ENCODE assay signal across 9 cellular contexts in the genomic region with DNA sequence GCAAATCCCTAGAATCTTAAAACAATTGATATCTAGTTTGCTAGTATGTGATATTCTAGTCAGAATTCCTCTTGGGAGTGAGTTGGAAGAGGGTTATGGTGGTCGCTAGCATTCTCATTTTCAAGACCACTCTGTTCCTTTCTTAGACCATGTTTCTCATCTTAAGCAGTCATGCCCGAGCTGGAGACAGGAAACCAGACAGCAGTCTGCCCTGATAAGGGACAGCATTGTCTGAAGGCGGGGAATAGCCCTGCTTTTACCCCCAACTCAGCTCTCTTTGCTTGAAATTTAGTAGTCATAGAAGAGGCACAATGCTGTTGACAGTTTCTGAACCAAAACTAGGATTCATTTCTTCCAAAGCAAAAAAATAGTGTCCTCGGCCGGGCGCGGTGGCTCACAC. TPM values are rescaled to one million over a fixed set of nuclear protein-coding genes. Genes with fewer than 3 reads are reported as not detected.
DNase-seq lines count a peak whose midpoint lies in the region; ATAC-seq and TF ChIP-seq lines count a peak whose summit lies in the region.
"Had no signal": no experiment of that assay in that cellular context is flagged by ENCODE, and none has a peak within 500 bp of the region (broad histone marks: within the 10 kb centered on the region; RNA-seq: fewer than 3 reads in every experiment).

No MANE protein-coding gene starts in this region.

- peaks cover 72 to 76% of the 10 kb centered on the region in 2 donors for H3K4me1 ChIP-seq in thyroid gland

- peak overlapping the region in 1 of 2 donors; percentile 70 for H3K4me3 Mint-ChIP-seq in activated T-cell treated with anti-CD3 and anti-CD28 coated beads, Interleukin-2, amount 50 U/mL, for 72 hours
- peak overlapping the region; percentile 36 for H3K4me3 Mint-ChIP-seq in mesothelial cell of epicardium

- H3K27ac Mint-ChIP-seq in activated T-cell treated with anti-CD3 and anti-CD28 coated beads, Interleukin-2, amount 50 U/mL, for 72 hours = peak overlapping the region; percentile 79
- peak overlapping the region; percentile 87 for H3K27ac Mint-ChIP-seq in mesothelial cell of epicardium

- H3K27me3 ChIP-seq in thyroid gland = no peaks in the 10 kb centered on the region

- H3K4me1 Mint-ChIP-seq in activated T-cell treated with anti-CD3 and anti-CD28 coated beads, Interleukin-2, amount 50 U/mL, for 72 hours (ENCODE audit: low read depth) = peaks cover 87% of the 10 kb centered on the region
- H3K4me1 Mint-ChIP-seq in mesothelial cell of epicardium = peaks cover 86% of the 10 kb centered on the region

- ATAC-seq in activated T-cell treated with anti-CD3 and anti-CD28 coated beads, Interleukin-2, amount 50 U/mL, for 72 hours (replicated peaks in 1 of 2) = no peak

- no peaks in the 10 kb centered on the region for H3K27me3 Mint-ChIP-seq in activated T-cell treated with anti-CD3 and anti-CD28 coated beads, Interleukin-2, amount 50 U/mL, for 72 hours (ENCODE audit: low read depth)
- no peaks in the 10 kb centered on the region for H3K27me3 Mint-ChIP-seq in mesothelial cell of epicardium (ENCODE audit: low read depth)

- no peaks in the 10 kb centered on the region for H3K9me3 Mint-ChIP-seq in activated T-cell treated with anti-CD3 and anti-CD28 coated beads, Interleukin-2, amount 50 U/mL, for 72 hours
- H3K9me3 Mint-ChIP-seq in mesothelial cell of epicardium = no peaks in the 10 kb centered on the region

- 75 to 81% methylated on average over 7 of the region's 7 CpGs for WGBS in thyroid gland, 2 donors

- no peak for TF ChIP-seq CTCF in mesothelial cell of epicardium (IDR thresholded peaks at IDR 0.05; ENCODE audit: unreplicated experiment)
- no peak for TF ChIP-seq CTCF in thyroid gland (IDR thresholded peaks at IDR 0.05)

- DNase-seq in activated T-cell treated with anti-CD3 and anti-CD28 coated beads, Interleukin-2, amount 50 U/mL, for 72 hours = no peak
- no peak for DNase-seq in activated T-cell treated with anti-CD3 and anti-CD28 coated beads, Interleukin-2, amount 50 U/mL, for 1 hour
- DNase-seq in caudate nucleus (lab: John Stamatoyannopoulos, UW) (no peak), mesothelial cell of epicardium (ENCODE audit: low spot score in 2 of 2, unreplicated experiment in 2 of 2) (no peak), thyroid gland (no peak), ACHN (no peak), HuH-7.5 (ENCODE audit: low spot score) (no peak), NOMO-1 (lab: John Stamatoyannopoulos, UW; ENCODE audit: unreplicated experiment in 2 of 2) (no peak)
- DNase-seq: head of caudate nucleus had no signal

- in situ Hi-C loops in ACHN (cut with HindIII; ENCODE audit: low pct_ligation_motif_present, low pct_unique_long_range_greater_than_20kb, low sequenced_read_pairs) = no loop called here

- H3K9me3 ChIP-seq in thyroid gland = no peaks in the 10 kb centered on the region

- peak overlapping the region; percentile 80 for H3K27ac ChIP-seq in caudate nucleus (ENCODE audit: low read depth, low read length)
- peak overlapping the region; percentile 97 to 99 (median 99) for H3K27ac ChIP-seq in thyroid gland

- TF ChIP-seq POLR2A in thyroid gland (IDR thresholded peaks at IDR 0.05) = no peak

- H3K36me3 ChIP-seq in thyroid gland = no peaks in the 10 kb centered on the region

- no peaks in the 10 kb centered on the region for H3K36me3 Mint-ChIP-seq in activated T-cell treated with anti-CD3 and anti-CD28 coated beads, Interleukin-2, amount 50 U/mL, for 72 hours (ENCODE audit: insufficient read depth in 2 of 2)
- no peaks in the 10 kb centered on the region for H3K36me3 Mint-ChIP-seq in mesothelial cell of epicardium

- intact Hi-C loops in thyroid gland (cut with DNase I) = no loop called here

- H3K4me3 ChIP-seq in thyroid gland (replicated peaks in 1 of 3) = no peak overlapping the region

RNA-seq across cellular contexts. Expression of gene KLF3, which starts 5.2 kb away (rescaled TPM):
- total RNA-seq in activated T-cell treated with anti-CD3 and anti-CD28 coated beads, Interleukin-2, amount 50 U/mL, for 72 hours = 1 to 10 TPM; 7.4 to 9.6 TPM
- total RNA-seq in mesothelial cell of epicardium (60.9 to 63.1 TPM (median 61.0 TPM) in 3 replicates), thyroid gland (10 to 100 TPM; 60.4 to 71.2 (median 64.8) TPM)
